In the genomic region with DNA sequence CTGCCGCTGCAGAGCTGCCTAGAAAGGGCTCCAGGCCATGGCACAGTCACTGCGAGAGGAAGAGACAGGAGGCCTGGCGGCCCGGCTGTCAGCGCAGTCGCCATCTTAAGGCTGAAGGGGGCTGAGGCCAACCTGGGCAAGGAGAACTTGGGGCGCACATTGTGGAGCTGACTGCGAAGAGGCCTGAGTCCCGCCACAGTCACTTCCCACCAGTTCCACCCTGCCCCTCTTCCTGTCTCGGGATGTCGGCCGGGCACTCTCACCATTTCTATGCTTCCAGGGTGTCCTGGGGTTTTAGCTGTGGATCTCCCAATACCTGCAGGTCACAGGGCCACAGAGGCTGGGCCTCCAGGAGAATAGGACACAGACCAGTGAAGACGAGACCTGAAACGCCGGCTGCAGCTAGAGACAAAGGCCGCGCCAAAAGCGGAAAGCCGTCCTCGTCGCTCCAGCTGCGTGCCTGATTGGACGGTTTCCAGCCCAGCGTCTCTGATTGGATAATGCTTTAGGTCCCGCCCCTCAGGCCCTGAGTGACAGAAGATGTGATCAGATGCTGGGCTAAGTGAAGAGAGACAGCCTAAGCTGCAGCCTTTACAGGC, we compare ENCODE assay signal across 8 cellular contexts.
A peak's percentile ranks its signal among the peaks of the same experiment; 100 is the strongest.
DNase-seq lines count a peak whose midpoint lies in the region; ATAC-seq and TF ChIP-seq lines count a peak whose summit lies in the region.

No MANE protein-coding gene starts in this region.

- H3K27me3 Mint-ChIP-seq in nephron progenitor cell (ENCODE audit: low read depth, poor library complexity): peaks cover 3% of the 10 kb centered on the region
- no peaks in the 10 kb centered on the region for H3K27me3 Mint-ChIP-seq in stimulated activated naive B cell treated with anti-CD40 and anti-IgM and Interleukin-4, amounts not matched to agents 10 μg/mL and 1 μg/mL and 100 μg/mL, for 72 hours

- intact Hi-C loops in OCI-LY7 (cut with micrococcal nuclease; ENCODE audit: unreplicated experiment): no loop called here

- peaks cover 43% of the 10 kb centered on the region for H3K36me3 ChIP-seq in OCI-LY7 (ENCODE audit: insufficient read depth, low read length)

- H3K4me1 Mint-ChIP-seq in nephron progenitor cell: peaks cover 10% of the 10 kb centered on the region
- peaks cover 10 to 12% of the 10 kb centered on the region in 2 donors for H3K4me1 Mint-ChIP-seq in stimulated activated naive B cell treated with anti-CD40 and anti-IgM and Interleukin-4, amounts not matched to agents 10 μg/mL and 1 μg/mL and 100 μg/mL, for 72 hours

- CTCF ChIA-PET in OCI-LY7 (lab: Charles Lee; ENCODE audit: unreplicated experiment): no interaction called here

- peak overlapping the region; percentile 85 for H3K4me2 ChIP-seq in OCI-LY7 (ENCODE audit: low read length)

- peaks cover 55% of the 10 kb centered on the region for H3K36me3 Mint-ChIP-seq in nephron progenitor cell (ENCODE audit: low read depth)
- peaks cover 7 to 10% of the 10 kb centered on the region in 2 donors for H3K36me3 Mint-ChIP-seq in stimulated activated naive B cell treated with anti-CD40 and anti-IgM and Interleukin-4, amounts not matched to agents 10 μg/mL and 1 μg/mL and 100 μg/mL, for 72 hours

- peak overlapping the region; percentile 99 for H3K27ac Mint-ChIP-seq in nephron progenitor cell
- peak overlapping the region; percentile 97 for H3K27ac Mint-ChIP-seq in stimulated activated naive B cell treated with anti-CD40 and anti-IgM and Interleukin-4, amounts not matched to agents 10 μg/mL and 1 μg/mL and 100 μg/mL, for 72 hours

- peak overlapping the region; percentile 66; the same call in 1 of the 2 replicates for H3K4me3 ChIP-seq in GM08714 (ENCODE audit: low read length)
- peak overlapping the region; percentile 89 for H3K4me3 ChIP-seq in OCI-LY7 (ENCODE audit: low read depth, low read length, poor library complexity, severe bottlenecking)
- H3K4me3 ChIP-seq in fibroblast of the aortic adventitia (ENCODE audit: low read depth, low read length): peak overlapping the region; percentile 63

- peaks cover 73% of the 10 kb centered on the region for H3K9me3 Mint-ChIP-seq in nephron progenitor cell
- H3K9me3 Mint-ChIP-seq in stimulated activated naive B cell treated with anti-CD40 and anti-IgM and Interleukin-4, amounts not matched to agents 10 μg/mL and 1 μg/mL and 100 μg/mL, for 72 hours: peaks cover 0 to 2% of the 10 kb centered on the region in 2 donors

- H2AFZ ChIP-seq in OCI-LY7 (ENCODE audit: low read length): peak overlapping the region; percentile 81

- H3K9me2 ChIP-seq in OCI-LY7 (ENCODE audit: insufficient read depth, low read length): no peaks in the 10 kb centered on the region

- H4K20me1 ChIP-seq in OCI-LY7 (ENCODE audit: insufficient read depth, low read length): no peaks in the 10 kb centered on the region

- H3K4me3 Mint-ChIP-seq in nephron progenitor cell: peak overlapping the region; percentile 98
- peak overlapping the region; percentile 99 to 100 for H3K4me3 Mint-ChIP-seq in stimulated activated naive B cell treated with anti-CD40 and anti-IgM and Interleukin-4, amounts not matched to agents 10 μg/mL and 1 μg/mL and 100 μg/mL, for 72 hours

- H3K9me3 ChIP-seq in OCI-LY7 (ENCODE audit: low read length): peaks cover 20% of the 10 kb centered on the region

- 0 out of 2 replicates have a peak, but pooled peaks have one; percentile 12 for TF ChIP-seq CTCF in OCI-LY7 (conservative IDR thresholded peaks at IDR 0.05; ENCODE audit: low read length)
- no peak for TF ChIP-seq CTCF in fibroblast of the aortic adventitia (IDR thresholded peaks at IDR 0.05; ENCODE audit: insufficient read depth, low read length)
- TF ChIP-seq CTCF in nephron progenitor cell (IDR thresholded peaks at IDR 0.05): no peak

- ATAC-seq in HG03060 (IDR thresholded peaks at IDR 0.05; ENCODE audit: low read depth, unreplicated experiment): peak; percentile 80
- ATAC-seq in stimulated activated naive B cell treated with anti-CD40 and anti-IgM and Interleukin-4, amounts not matched to agents 10 μg/mL and 1 μg/mL and 100 μg/mL, for 72 hours (replicated peaks): peak; percentile 95 to 98

- no TSS peak for BruUV-seq in OCI-LY7 (replicated peaks; lab: Mats Ljungman, UMichigan)

- peak overlapping the region; percentile 78 for H3K27ac ChIP-seq in OCI-LY7 (ENCODE audit: low read depth, low read length, poor library complexity, severe bottlenecking)

- DNase-seq in OCI-LY7 (ENCODE audit: low spot score) (peak; percentile 97), fibroblast of the aortic adventitia (ENCODE audit: low read depth) (peak; percentile 72), nephron progenitor cell (peak; percentile 78), SKM-1 treated with dmso at 0.1 percent for 144 hours (lab: John Stamatoyannopoulos, UW; ENCODE audit: unreplicated experiment) (no peak)
- DNase-seq in activated T-helper 9 cell treated with anti-CD3 and anti-CD28 coated beads, Interleukin-2, amount 50 U/mL, for 16 hours (ENCODE audit: low read depth): peak; percentile 74
- peak; percentile 92 for DNase-seq in stimulated activated naive B cell treated with anti-CD40 and anti-IgM and Interleukin-4, amounts not matched to agents 10 μg/mL and 1 μg/mL and 100 μg/mL, for 72 hours

- H3K79me2 ChIP-seq in OCI-LY7 (ENCODE audit: insufficient read depth, low read depth, low read length): peaks cover 51% of the 10 kb centered on the region

- POLR2A ChIA-PET in OCI-LY7 (lab: Charles Lee): interaction anchor here (0.6 to 2.1 kb wide), 17 partner anchors 9 to 1091 kb away, joined by 3 to 15 read pairs (median 3); a partner anchor contains a TSS

- H3K4me1 ChIP-seq in OCI-LY7 (ENCODE audit: insufficient read depth, low read length, poor library complexity, severe bottlenecking): peaks cover 28% of the 10 kb centered on the region
